In genomic region chr15:43509923-43510229, GRCh38 we compare ENCODE assay signal across 8 cellular contexts. TPM values are rescaled to one million over a fixed set of nuclear protein-coding genes. Genes with fewer than 3 reads are reported as not detected.
DNase-seq lines count a peak whose midpoint lies in the region; ATAC-seq, FAIRE-seq and TF ChIP-seq lines count a peak whose summit lies in the region.

No MANE protein-coding gene starts in this region.

- peaks cover 19% of the 10 kb centered on the region for H3K27me3 ChIP-seq in HUES64 (ENCODE audit: insufficient read depth, low read length)
- no peaks in the 10 kb centered on the region for H3K27me3 ChIP-seq in bronchial epithelial cell (ENCODE audit: control insufficient read depth, insufficient read depth, low read length)

- no peaks in the 10 kb centered on the region for H3K9me3 ChIP-seq in HUES64 (ENCODE audit: insufficient read depth, low read depth, low read length)

- H3K27me3 Mint-ChIP-seq in mesothelial cell of epicardium (ENCODE audit: low read depth), result peaks cover 18% of the 10 kb centered on the region

- peak overlapping the region; percentile 90 for H3K27ac Mint-ChIP-seq in mesothelial cell of epicardium

- H3K4me1 ChIP-seq in HUES64 (ENCODE audit: insufficient read depth, low read length), result peaks cover 13% of the 10 kb centered on the region

- H3K4me3 Mint-ChIP-seq in mesothelial cell of epicardium, result peak overlapping the region; percentile 76

- H3K36me3 ChIP-seq in HUES64 (ENCODE audit: insufficient read depth, low read length) (no peaks in the 10 kb centered on the region), bronchial epithelial cell (ENCODE audit: control insufficient read depth, insufficient read depth, low read length) (no peaks in the 10 kb centered on the region)

- peaks cover 44% of the 10 kb centered on the region for H3K4me1 Mint-ChIP-seq in mesothelial cell of epicardium

- TF ChIP-seq CTCF in 22Rv1 (IDR thresholded peaks at IDR 0.05) (no peak), bronchial epithelial cell (IDR thresholded peaks at IDR 0.05; ENCODE audit: insufficient read depth, low read length, severe bottlenecking) (no peak), mesothelial cell of epicardium (IDR thresholded peaks at IDR 0.05; ENCODE audit: unreplicated experiment) (no peak)

- no peaks in the 10 kb centered on the region for H3K9me3 Mint-ChIP-seq in mesothelial cell of epicardium

- ATAC-seq in GM21381 (IDR thresholded peaks at IDR 0.05; ENCODE audit: unreplicated experiment) (no peak), HG02885 (IDR thresholded peaks at IDR 0.05; ENCODE audit: poor library complexity, unreplicated experiment) (no peak), GM18867 (IDR thresholded peaks at IDR 0.05; ENCODE audit: unreplicated experiment) (no peak)

- H3K9ac ChIP-seq in HUES64 (ENCODE audit: low read depth, low read length), result peak overlapping the region; percentile 85; the same call in 1 of the 2 replicates

- peak overlapping the region; percentile 81 for H3K27ac ChIP-seq in 22Rv1
- H3K27ac ChIP-seq in HUES64 (ENCODE audit: low read depth, low read length), result no peak overlapping the region; the same call in 1 of the 2 replicates

- H3K36me3 Mint-ChIP-seq in mesothelial cell of epicardium, result no peaks in the 10 kb centered on the region

- WGBS in HUES64, result 21% methylated on average over 2 of the region's 2 CpGs

- peak overlapping the region; percentile 90 for H3K4me3 ChIP-seq in HUES64 (ENCODE audit: low read length)
- peak overlapping the region; percentile 53 for H3K4me3 ChIP-seq in bronchial epithelial cell (ENCODE audit: low read depth, low read length)

- DNase-seq in bronchial epithelial cell (ENCODE audit: low read depth) (no peak), mesothelial cell of epicardium (ENCODE audit: low spot score in 2 of 2, unreplicated experiment in 2 of 2) (no peak), H4 (ENCODE audit: low spot score) (no peak)

- FAIRE-seq in bronchial epithelial cell (lab: Jason Lieb, UNC), result no peak

RNA-seq across cellular contexts. Expression of gene MAP1A, which starts 7.5 kb away (rescaled TPM):
- 3.7 TPM for polyA plus RNA-seq in HUES64 (2013, experiment 1 of 2)
- 3.2 TPM for polyA plus RNA-seq in HUES64 (2013, experiment 2 of 2)
- total RNA-seq in bronchial epithelial cell, result 0.13 and 0.26 TPM in 2 replicates
- total RNA-seq in mesothelial cell of epicardium, result 13.7 to 13.9 TPM (median 13.7 TPM) in 3 replicates
- total RNA-seq in H4 (2014; rRNA removed; shearing (Covaris generic)), result 32.9 and 40.6 TPM in 2 replicates

RNA-seq across cellular contexts. Expression of gene TP53BP1, which starts 16.9 kb away (rescaled TPM):
- 49.3 TPM for polyA plus RNA-seq in HUES64 (2013, experiment 1 of 2)
- polyA plus RNA-seq in HUES64 (2013, experiment 2 of 2), result 41.8 TPM
- total RNA-seq in bronchial epithelial cell, result 28.7 and 29.3 TPM in 2 replicates
- total RNA-seq in mesothelial cell of epicardium, result 103 to 112 TPM (median 108 TPM) in 3 replicates
- 32.4 and 32.7 TPM in 2 replicates for total RNA-seq in H4 (2014; rRNA removed; shearing (Covaris generic))

Comparison
In these comparisons a context has a peak if more than half of its experiments do, and no peak if none do; other contexts are left out.
1. RNA of gene MAP1A, which starts 7.5 kb away (total RNA-seq): 32.9 to 40.6 TPM in H4 and 13.7 to 13.9 TPM in mesothelial cell of epicardium; 0.13 to 0.26 TPM in bronchial epithelial cell; every median in the first group is over 10 times any median in the second.